In the genomic region with DNA sequence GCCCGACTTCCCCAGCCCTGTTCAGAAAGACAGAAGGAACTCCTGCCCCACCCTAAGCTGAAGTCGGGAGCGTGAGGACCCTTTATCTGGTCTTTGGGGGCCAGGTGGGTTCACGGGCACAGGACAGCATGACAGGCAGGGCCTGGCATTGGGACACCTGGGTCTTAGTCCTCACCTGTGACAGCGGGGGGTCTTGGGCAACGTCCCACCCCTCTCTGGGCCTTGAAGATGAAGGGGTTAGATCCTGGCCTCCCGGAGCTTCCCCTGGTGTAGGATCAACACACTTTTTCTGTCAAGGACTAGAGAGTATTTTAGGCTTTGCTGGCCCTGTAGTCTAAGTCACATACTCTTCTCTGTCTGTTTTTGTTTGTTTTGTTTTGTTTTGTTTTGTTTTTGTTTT, we compare ENCODE assay signal across 21 cellular contexts.
"Had no signal": no experiment of that assay in that cellular context is flagged by ENCODE, and none has a peak within 500 bp of the region (broad histone marks: within the 10 kb centered on the region; RNA-seq: fewer than 3 reads in every experiment).

No MANE protein-coding gene starts in this region.

- H3K4me3 ChIP-seq: SJSA1, SK-N-MC had no signal

- H3K9me3 ChIP-seq: SJSA1 had no signal

- H3K36me3 ChIP-seq: SJSA1 had no signal

- H3K9ac ChIP-seq: KMS-11 had no signal

- DNase-seq: Kasumi-1, MM.1S, NCI-H1092 treated with DMSO at 0.1 percent for 48 hours, NCI-H1436, NCI-H187, NCI-H2029, NCI-H2081 treated with DMSO at 0.1 percent for 48 hours, NCI-H2171, NCI-H226, NCI-H446, NCI-H510A, NCI-H524 treated with DMSO at 0.1 percent for 48 hours, NCI-H69, NCI-H774, Right ventricle myocardium superior, RPMI8226, SIG-M5 had no signal

- H3K4me1 ChIP-seq: SJSA1 had no signal

- H3K4me2 ChIP-seq: KMS-11 had no signal

- H3K27ac ChIP-seq: HL-60, KMS-11, SJSA1, SK-N-MC had no signal
